ENCODE assay signal across 7 cellular contexts in the genomic region with DNA sequence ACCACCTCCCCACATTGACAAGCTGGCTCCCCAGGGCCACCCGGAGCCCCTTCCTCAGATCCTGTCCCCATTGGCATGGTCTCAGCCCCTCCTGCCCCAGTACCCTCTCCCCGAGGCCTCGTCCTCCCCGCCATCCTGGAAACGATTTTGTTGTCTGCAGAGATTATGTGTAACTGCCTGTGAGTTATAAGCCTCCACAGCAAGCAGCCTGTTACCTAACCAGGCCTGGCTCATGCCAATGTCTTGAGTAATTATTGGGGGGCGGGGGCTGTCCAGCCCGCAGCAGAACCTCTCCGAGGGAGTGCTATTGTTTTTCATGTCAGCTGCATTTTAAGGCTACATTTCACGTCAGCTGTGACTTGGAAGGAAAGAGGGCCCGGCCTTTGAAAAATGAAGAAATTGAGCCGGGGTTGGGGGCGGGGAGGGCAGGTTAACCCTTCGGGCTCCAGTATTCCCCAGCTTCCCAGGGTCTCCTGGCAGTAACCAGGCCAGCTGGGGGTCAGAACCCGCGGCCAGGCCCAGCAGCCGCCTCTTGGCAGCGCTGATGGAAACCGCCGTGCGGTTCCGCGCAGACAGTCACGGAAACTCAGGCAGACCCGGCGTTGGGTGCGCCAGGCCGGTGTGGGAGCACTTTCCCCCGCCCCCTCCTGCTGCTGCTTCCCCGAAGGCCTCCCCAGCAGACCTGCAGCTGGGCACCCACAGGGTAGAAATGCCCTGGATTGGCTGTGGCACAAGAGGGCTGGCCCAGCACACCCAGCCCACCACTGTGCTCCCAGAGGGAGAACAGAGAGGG. TPM values are rescaled to one million over a fixed set of nuclear protein-coding genes. Genes with fewer than 3 reads are reported as not detected.
DNase-seq lines count a peak whose midpoint lies in the region; ATAC-seq, FAIRE-seq and TF ChIP-seq lines count a peak whose summit lies in the region.

No MANE protein-coding gene starts in this region.

- H3K27ac ChIP-seq in right lobe of liver (no peak overlapping the region), temporal lobe (ENCODE audit: low read depth, low read length) (peak overlapping the region; percentile 54)

- intact Hi-C loops in right lobe of liver (cut with DNase I), result no loop called here

- no peaks in the 10 kb centered on the region for H3K4me1 ChIP-seq in right lobe of liver

- FAIRE-seq in bronchial epithelial cell (lab: Jason Lieb, UNC), result no peak

- peak; percentile 24 to 62 (median 47) for ATAC-seq in right lobe of liver

- TF ChIP-seq CTCF in bronchial epithelial cell (IDR thresholded peaks at IDR 0.05; ENCODE audit: insufficient read depth, low read length, severe bottlenecking) (no peak), right lobe of liver (IDR thresholded peaks at IDR 0.05) (no peak)

- H3K9me3 ChIP-seq in MG63, result no peaks in the 10 kb centered on the region; the same call in 1 of the 2 replicates
- H3K9me3 ChIP-seq in right lobe of liver, result no peaks in the 10 kb centered on the region

- 32% methylated on average over 9 of the region's 29 CpGs for WGBS in right lobe of liver (ENCODE audit: insufficient coverage, low coverage, low lambda C conversion rate, missing lambda C conversion rate)

- no peaks in the 10 kb centered on the region for H3K27me3 ChIP-seq in MG63
- H3K27me3 ChIP-seq in bronchial epithelial cell (ENCODE audit: control insufficient read depth, insufficient read depth, low read length), result no peaks in the 10 kb centered on the region
- H3K27me3 ChIP-seq in right lobe of liver, result no peaks in the 10 kb centered on the region

- no peak overlapping the region for H3K4me3 ChIP-seq in MG63
- no peak overlapping the region for H3K4me3 ChIP-seq in bronchial epithelial cell (ENCODE audit: low read depth, low read length)
- H3K4me3 ChIP-seq in right lobe of liver, result no peak overlapping the region

- DNase-seq in MG63 (peak; percentile 80), bronchial epithelial cell (ENCODE audit: low read depth) (peak; percentile 85), right lobe of liver (peak in 1 of 3 donors; percentile 56), COLO668 (lab: John Stamatoyannopoulos, UW; ENCODE audit: unreplicated experiment) (no peak), NCI-H526 treated with DMSO at 0.1 percent for 48 hours (lab: John Stamatoyannopoulos, UW) (no peak)
- DNase-seq in NK-92 treated with Interleukin-12 subunit alpha and Interleukin-12 subunit beta, amount 100 ng/mL, for 24 hours (lab: John Stamatoyannopoulos, UW), result no peak

- TF ChIP-seq POLR2A in right lobe of liver (IDR thresholded peaks at IDR 0.05), result no peak

- H3K36me3 ChIP-seq in MG63, result no peaks in the 10 kb centered on the region
- no peaks in the 10 kb centered on the region for H3K36me3 ChIP-seq in bronchial epithelial cell (ENCODE audit: control insufficient read depth, insufficient read depth, low read length)
- H3K36me3 ChIP-seq in right lobe of liver, result no peaks in the 10 kb centered on the region

RNA-seq across cellular contexts. Expression of a gene that starts 59.5 kb away (rescaled TPM):
- 0.56 TPM in 1 of 2 replicates, not detected in the other for total RNA-seq in MG63 (2014; rRNA removed; shearing (Covaris generic); ENCODE audit: low replicate concordance)
- total RNA-seq in bronchial epithelial cell, result 9.5 and 9.9 TPM in 2 replicates
- 1 to 10 TPM; 2.2 to 8.0 (median 3.6) TPM for total RNA-seq in right lobe of liver
- total RNA-seq in temporal lobe, result 25.8 TPM

Comparison
In these comparisons a context has a peak if more than half of its experiments do, and no peak if none do; other contexts are left out.
1. DNase-seq: peak in MG63 (single experiment) and bronchial epithelial cell (single experiment); none in COLO668 (single experiment), NCI-H526 treated with DMSO at 0.1 percent for 48 hours (single experiment) and NK-92 treated with Interleukin-12 subunit alpha and Interleukin-12 subunit beta, amount 100 ng/mL, for 24 hours (single experiment).